20 cellular contexts compared by ENCODE assay signal in genomic region chr5:135008556-135008955, GRCh38. TPM values are rescaled to one million over a fixed set of nuclear protein-coding genes. Genes with fewer than 3 reads are reported as not detected.
"Had no signal": no experiment of that assay in that cellular context is flagged by ENCODE, and none has a peak within 500 bp of the region (broad histone marks: within the 10 kb centered on the region; RNA-seq: fewer than 3 reads in every experiment).

No MANE protein-coding gene starts in this region.

- H3K27ac Mint-ChIP-seq: activated CD4-positive, alpha-beta memory T cell treated with anti-CD3 and anti-CD28 coated beads for 36 hours; activated CD4-positive, alpha-beta T cell treated with anti-CD3 and anti-CD28 coated beads, Interleukin-2, amount 10 ng/mL, durations not matched to agents 7 days and 5 days; activated naive CD4-positive, alpha-beta T cell treated with anti-CD3 and anti-CD28 coated beads for 36 hours; activated naive CD8-positive, alpha-beta T cell; brain had no signal

- H3K9ac ChIP-seq: KMS-11 had no signal

- H3K4me2 ChIP-seq: KMS-11 had no signal

- H3K9me3 Mint-ChIP-seq: activated CD4-positive, alpha-beta memory T cell treated with anti-CD3 and anti-CD28 coated beads for 36 hours; activated CD4-positive, alpha-beta T cell treated with anti-CD3 and anti-CD28 coated beads, Interleukin-2, amount 10 ng/mL, durations not matched to agents 7 days and 5 days; activated naive CD4-positive, alpha-beta T cell treated with anti-CD3 and anti-CD28 coated beads for 36 hours; activated T-cell treated with anti-CD3 and anti-CD28 coated beads, Interleukin-2, amount 50 U/mL, for 4 hours; brain had no signal

- H3K4me3 Mint-ChIP-seq: activated CD4-positive, alpha-beta memory T cell treated with anti-CD3 and anti-CD28 coated beads for 36 hours; activated CD4-positive, alpha-beta T cell treated with anti-CD3 and anti-CD28 coated beads, Interleukin-2, amount 10 ng/mL, durations not matched to agents 7 days and 5 days; activated naive CD4-positive, alpha-beta T cell treated with anti-CD3 and anti-CD28 coated beads for 36 hours; activated naive CD8-positive, alpha-beta T cell; activated T-cell treated with anti-CD3 and anti-CD28 coated beads, Interleukin-2, amount 50 U/mL, for 4 hours; brain had no signal

- H3K36me3 Mint-ChIP-seq: activated CD4-positive, alpha-beta memory T cell treated with anti-CD3 and anti-CD28 coated beads for 36 hours; brain had no signal

- ATAC-seq: activated T-cell treated with anti-CD3 and anti-CD28 coated beads, Interleukin-2, amount 50 U/mL, for 4 hours had no signal

- DNase-seq: activated CD4-positive, alpha-beta memory T cell treated with anti-CD3 and anti-CD28 coated beads for 36 hours; activated CD4-positive, alpha-beta T cell treated with anti-CD3 and anti-CD28 coated beads, Interleukin-2, amount 10 ng/mL, durations not matched to agents 7 days and 5 days; activated CD4-positive, CD25-positive, alpha-beta regulatory T cell; activated gamma-delta T cell; activated naive CD4-positive, alpha-beta T cell treated with anti-CD3 and anti-CD28 coated beads for 36 hours; activated T-cell treated with anti-CD3 and anti-CD28 coated beads, Interleukin-2, amount 50 U/mL, for 4 hours; amygdala; MM.1S; NCI-H1105; NCI-H1436; NCI-H1694 treated with DMSO at 0.1 percent for 48 hours; NCI-H2029 treated with DMSO at 0.1 percent for 48 hours; NCI-H82; SIG-M5; T-helper 1 cell had no signal

- H3K27ac ChIP-seq: KMS-11, VCaP had no signal

- H3K27me3 Mint-ChIP-seq: activated CD4-positive, alpha-beta memory T cell treated with anti-CD3 and anti-CD28 coated beads for 36 hours; activated CD4-positive, alpha-beta T cell treated with anti-CD3 and anti-CD28 coated beads, Interleukin-2, amount 10 ng/mL, durations not matched to agents 7 days and 5 days; activated naive CD8-positive, alpha-beta T cell had no signal

- H3K4me1 Mint-ChIP-seq: activated CD4-positive, alpha-beta T cell treated with anti-CD3 and anti-CD28 coated beads, Interleukin-2, amount 10 ng/mL, durations not matched to agents 7 days and 5 days had no signal

RNA-seq across cellular contexts. Expression of gene PITX1, which starts 25.5 kb away (rescaled TPM):
- total RNA-seq: activated CD4-positive, alpha-beta T cell treated with anti-CD3 and anti-CD28 coated beads, Interleukin-2, amount 10 ng/mL, durations not matched to agents 7 days and 5 days; RPMI7951 had no signal

RNA-seq across cellular contexts. Expression of gene CATSPER3, which starts 40.8 kb away (rescaled TPM):
- total RNA-seq: RPMI7951 had no signal
